In the genomic region with DNA sequence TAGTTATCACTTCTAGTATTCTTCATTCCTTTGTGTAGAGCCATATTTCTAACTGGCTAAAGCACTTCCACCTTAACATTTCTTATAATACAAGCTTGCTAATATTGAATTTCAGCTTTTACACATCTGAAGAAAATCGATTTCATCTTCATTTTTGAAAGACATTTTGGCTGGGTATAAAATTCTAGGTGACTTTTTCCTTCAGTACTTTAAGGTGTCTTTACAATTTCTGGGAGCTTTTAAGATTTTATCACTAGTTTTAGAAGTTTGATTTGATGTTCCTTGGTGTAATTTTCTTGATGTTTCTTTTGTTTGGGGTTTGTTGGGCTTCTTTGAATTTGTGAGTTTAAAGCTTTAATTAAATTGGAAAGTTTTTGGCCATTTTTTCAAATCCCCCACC, we compare ENCODE assay signal across 7 cellular contexts.
"Had no signal": no experiment of that assay in that cellular context is flagged by ENCODE, and none has a peak within 500 bp of the region (broad histone marks: within the 10 kb centered on the region; RNA-seq: fewer than 3 reads in every experiment).

No MANE protein-coding gene starts in this region.

- H3K4me3 Mint-ChIP-seq: GM23338, H9, IgD-negative memory B cell had no signal

- H3K27ac Mint-ChIP-seq: GM23338, H9, IgD-negative memory B cell had no signal

- FAIRE-seq: H1, H54, HTR-8/SVneo had no signal

- H3K4me2 ChIP-seq: GM23338 had no signal

- H3K4me3 ChIP-seq: GM23338 had no signal

- H3K27me3 Mint-ChIP-seq: IgD-negative memory B cell had no signal

- H3K9me3 Mint-ChIP-seq: GM23338 had no signal

- H3K4me1 Mint-ChIP-seq: GM23338, H9 had no signal

- DNase-seq: H9, HCEC 1CT had no signal

- H2AFZ ChIP-seq: GM23338 had no signal
